1 cellular context compared by ENCODE assay signal in genomic region chr1:32759521-32759980, GRCh38.
TF ChIP-seq lines count a peak whose summit lies in the region.

No MANE protein-coding gene starts in this region.

TF ChIP-seq in WTC11, 78 proteins besides CTCF, POLR2A, EP300 and RAD21 (continued from another document):
- TF ChIP-seq ZNF425 (CRISPR knock-in tag; conservative IDR thresholded peaks at IDR 0.05) (no peak), RORB (CRISPR knock-in tag; IDR thresholded peaks at IDR 0.05) (no peak), TP53 (CRISPR knock-in tag; IDR thresholded peaks at IDR 0.05) (no peak)
